ENCODE assay signal across 22 cellular contexts in genomic region chr16:70775399-70775798, GRCh38. TPM values are rescaled to one million over a fixed set of nuclear protein-coding genes. Genes with fewer than 3 reads are reported as not detected.
DNase-seq lines count a peak whose midpoint lies in the region; ATAC-seq, FAIRE-seq and TF ChIP-seq lines count a peak whose summit lies in the region.
"Had no signal": no experiment of that assay in that cellular context is flagged by ENCODE, and none has a peak within 500 bp of the region (broad histone marks: within the 10 kb centered on the region; RNA-seq: fewer than 3 reads in every experiment).

No MANE protein-coding gene starts in this region.

- H3K4me3 ChIP-seq in A549 (no peak overlapping the region), neuronal stem cell (ENCODE audit: low read length in 2 of 2) (no peak overlapping the region), brain microvascular endothelial cell (ENCODE audit: low read depth, low read length) (no peak overlapping the region)
- H3K4me3 ChIP-seq in naive thymus-derived CD4-positive, alpha-beta T cell (ENCODE audit: low read length) = no peak overlapping the region
- H3K4me3 ChIP-seq: BLaER1, GM23248 had no signal

- H3K4me1 ChIP-seq in A549 (peaks cover 24% of the 10 kb centered on the region), neuronal stem cell (ENCODE audit: control insufficient read depth in 2 of 2, insufficient read depth in 1 of 2, low read depth in 1 of 2, low read length in 2 of 2) (peaks cover 0 to 3% of the 10 kb centered on the region in 2 donors)
- no peaks in the 10 kb centered on the region for H3K4me1 ChIP-seq in naive thymus-derived CD4-positive, alpha-beta T cell (ENCODE audit: control insufficient read depth in 2 of 2, insufficient read depth in 2 of 2, low read length in 2 of 2)
- H3K4me1 ChIP-seq: Caco-2 had no signal

- peak overlapping the region; percentile 68 for H3K23ac ChIP-seq in neuronal stem cell (ENCODE audit: low read depth, low read length, poor library complexity)

- H3K27ac ChIP-seq in A549 (no peak overlapping the region), neuronal stem cell (replicated peaks; ENCODE audit: low read length) (no peak overlapping the region), brain microvascular endothelial cell (no peak overlapping the region)
- H3K27ac ChIP-seq in naive thymus-derived CD4-positive, alpha-beta T cell (ENCODE audit: low read depth, low read length) = no peak overlapping the region
- H3K27ac ChIP-seq: BLaER1, C4-2B, GM23248 had no signal

- H3K79me1 ChIP-seq in neuronal stem cell (ENCODE audit: low read depth, low read length) = no peaks in the 10 kb centered on the region

- H3K36me3 ChIP-seq in neuronal stem cell (replicated peaks in 1 of 2; ENCODE audit: control insufficient read depth in 2 of 2, insufficient read depth in 2 of 2, low read length in 2 of 2) = peaks cover 15 to 60% of the 10 kb centered on the region in 2 donors
- H3K36me3 ChIP-seq in naive thymus-derived CD4-positive, alpha-beta T cell (ENCODE audit: control insufficient read depth in 2 of 3, insufficient read depth in 3 of 3, low read length in 3 of 3) = peaks cover 5 to 66% (median 7%) of the 10 kb centered on the region in 3 experiments
- peaks cover 6% of the 10 kb centered on the region for H3K36me3 ChIP-seq in brain microvascular endothelial cell (replicated peaks)

- no peak for TF ChIP-seq CTCF in A549 (IDR thresholded peaks at IDR 0.05)
- TF ChIP-seq CTCF in endothelial cell (IDR thresholded peaks at IDR 0.05; ENCODE audit: unreplicated experiment) = no peak
- no peak for TF ChIP-seq CTCF in brain microvascular endothelial cell (IDR thresholded peaks at IDR 0.05; ENCODE audit: low read depth, low read length, missing control alignments)

- H2BK120ac ChIP-seq in neuronal stem cell (ENCODE audit: low read depth, low read length) = no peak overlapping the region

- H3K27ac Mint-ChIP-seq in T-helper 17 cell (peak overlapping the region; percentile 68), endothelial cell (ENCODE audit: unreplicated experiment) (no peak overlapping the region)
- H3K27ac Mint-ChIP-seq in naive thymus-derived CD4-positive, alpha-beta T cell = peak overlapping the region in 1 of 9 donors; percentile 5
- H3K27ac Mint-ChIP-seq: B cell; CD8-positive, alpha-beta T cell had no signal

- no peak overlapping the region for H2BK5ac ChIP-seq in neuronal stem cell (ENCODE audit: low read length)

- TF ChIP-seq EP300 in A549 (IDR thresholded peaks at IDR 0.05) = no peak

- H2AK5ac ChIP-seq in neuronal stem cell (ENCODE audit: low read depth, low read length) = no peak overlapping the region

- H3K4me3 Mint-ChIP-seq in T-helper 17 cell = peak overlapping the region; percentile 59
- peak overlapping the region; percentile 59 for H3K4me3 Mint-ChIP-seq in endothelial cell (ENCODE audit: unreplicated experiment)
- H3K4me3 Mint-ChIP-seq in naive thymus-derived CD4-positive, alpha-beta T cell = no peak overlapping the region
- H3K4me3 Mint-ChIP-seq: B cell; CD4-positive, CD25-positive, alpha-beta regulatory T cell; CD8-positive, alpha-beta T cell had no signal

- H3K18ac ChIP-seq in neuronal stem cell (ENCODE audit: low read length) = no peak overlapping the region

- no peak overlapping the region for H3K9ac ChIP-seq in neuronal stem cell (ENCODE audit: low read depth, low read length, poor library complexity)
- H3K9ac ChIP-seq: BLaER1, GM23248 had no signal

- H3K4ac ChIP-seq in neuronal stem cell (ENCODE audit: low read length) = no peak overlapping the region

- TF ChIP-seq POLR2A in A549 (IDR thresholded peaks at IDR 0.05; ENCODE audit: low read length) = 0 out of 2 replicates have a peak, but pooled peaks have one; percentile 8

- no peaks in the 10 kb centered on the region for H3K27me3 Mint-ChIP-seq in T-helper 17 cell
- H3K27me3 Mint-ChIP-seq in endothelial cell (ENCODE audit: unreplicated experiment) = peaks cover 7% of the 10 kb centered on the region
- no peaks in the 10 kb centered on the region for H3K27me3 Mint-ChIP-seq in naive thymus-derived CD4-positive, alpha-beta T cell
- H3K27me3 Mint-ChIP-seq: B cell; CD4-positive, CD25-positive, alpha-beta regulatory T cell had no signal

- H3K27me3 ChIP-seq in neuronal stem cell (ENCODE audit: control insufficient read depth in 3 of 3, insufficient read depth in 3 of 3, low read depth in 1 of 3, low read length in 3 of 3) (no peaks in the 10 kb centered on the region), brain microvascular endothelial cell (replicated peaks) (no peaks in the 10 kb centered on the region)
- no peaks in the 10 kb centered on the region for H3K27me3 ChIP-seq in naive thymus-derived CD4-positive, alpha-beta T cell (ENCODE audit: control insufficient read depth in 2 of 2, insufficient read depth in 2 of 2, low read length in 2 of 2)
- H3K27me3 ChIP-seq: BLaER1 had no signal

- 91% methylated on average over 4 of the region's 4 CpGs for WGBS in A549 (ENCODE audit: missing lambda C conversion rate)
- no CpG with 5 or more reads among the region's 4 CpGs for WGBS in neuronal stem cell (ENCODE audit: extremely low coverage in 2 of 2, insufficient read length in 2 of 2, insufficient replicate concordance in 1 of 2), 2 donors

- POLR2A ChIA-PET in A549 (lab: Yijun Ruan, JAX) = no interaction called here
- POLR2A ChIA-PET in naive thymus-derived CD4-positive, alpha-beta T cell (lab: Charles Lee) = no interaction called here

- ATAC-seq in A549 (no peak), T-helper 17 cell (no peak), GM19351 (IDR thresholded peaks at IDR 0.05; ENCODE audit: unreplicated experiment) (no peak)
- ATAC-seq in naive thymus-derived CD4-positive, alpha-beta T cell = no peak
- ATAC-seq: CD8-positive, alpha-beta T cell had no signal

- in situ Hi-C loops in brain microvascular endothelial cell (cut with HindIII; ENCODE audit: low pct_ligation_motif_present, low sequenced_read_pairs) = no loop called here

- no peak overlapping the region for H4K91ac ChIP-seq in neuronal stem cell (ENCODE audit: low read depth, low read length, poor library complexity)

- H2BK12ac ChIP-seq in neuronal stem cell (ENCODE audit: low read length) = no peak overlapping the region

- intact Hi-C loops in naive thymus-derived CD4-positive, alpha-beta T cell (cut with micrococcal nuclease) = no loop called here

- H3K4me2 ChIP-seq in A549 (no peak overlapping the region), neuronal stem cell (ENCODE audit: insufficient read depth, low read length, poor library complexity, severe bottlenecking) (no peak overlapping the region)
- H3K4me2 ChIP-seq: BLaER1 had no signal

- H2BK15ac ChIP-seq in neuronal stem cell (ENCODE audit: low read length) = no peak overlapping the region

- DNase-seq in A549 (ENCODE audit: low read depth in 1 of 2, low spot score in 1 of 2) = no peak
- no peak for DNase-seq in T-helper 17 cell
- DNase-seq in endothelial cell (ENCODE audit: low spot score) = no peak
- no peak for DNase-seq in neuronal stem cell (ENCODE audit: low spot score)
- DNase-seq in naive thymus-derived CD4-positive, alpha-beta T cell = no peak
- no peak for DNase-seq in NCI-H2227 treated with DMSO at 0.1 percent for 48 hours (lab: John Stamatoyannopoulos, UW)
- no peak for DNase-seq in brain microvascular endothelial cell
- DNase-seq: Caco-2; CD4-positive, CD25-positive, alpha-beta regulatory T cell; CD8-positive, alpha-beta T cell; DMS153; DND-41; GM23248; H7; HCEC 1CT had no signal

- H3K4me1 Mint-ChIP-seq in T-helper 17 cell = no peaks in the 10 kb centered on the region
- no peaks in the 10 kb centered on the region for H3K4me1 Mint-ChIP-seq in endothelial cell (ENCODE audit: unreplicated experiment)
- peaks cover 0 to 6% (median 0%) of the 10 kb centered on the region in 7 donors for H3K4me1 Mint-ChIP-seq in naive thymus-derived CD4-positive, alpha-beta T cell
- H3K4me1 Mint-ChIP-seq: B cell; CD4-positive, CD25-positive, alpha-beta regulatory T cell had no signal

- H4K8ac ChIP-seq in neuronal stem cell (ENCODE audit: low read depth, low read length) = no peak overlapping the region

- H3K9me3 ChIP-seq in A549 (no peaks in the 10 kb centered on the region), T-helper 17 cell (ENCODE audit: control insufficient read depth, low read length, poor library complexity, severe bottlenecking) (no peaks in the 10 kb centered on the region), neuronal stem cell (replicated peaks in 1 of 2; ENCODE audit: control insufficient read depth in 2 of 2, insufficient read depth in 1 of 2, low read depth in 1 of 2, low read length in 2 of 2) (no peaks in the 10 kb centered on the region)
- H3K9me3 ChIP-seq in naive thymus-derived CD4-positive, alpha-beta T cell (ENCODE audit: control insufficient read depth in 2 of 3, low read length in 3 of 3) = no peaks in the 10 kb centered on the region
- H3K9me3 ChIP-seq: BLaER1, Caco-2 had no signal

- H3K14ac ChIP-seq in neuronal stem cell (ENCODE audit: low read length) = no peak overlapping the region

- no peak for FAIRE-seq in A549 (lab: Jason Lieb, UNC)
- FAIRE-seq: G401.6, GM12892, H1 had no signal

- CTCF ChIA-PET in A549 (lab: Yijun Ruan, JAX) = interaction anchor here (0.6 to 17.5 kb wide), 4 partner anchors 16 to 960 kb away, joined by 3 to 463 read pairs (median 4); partner anchors contain the start of gene MTSS2
- CTCF ChIA-PET in naive thymus-derived CD4-positive, alpha-beta T cell (lab: Charles Lee) = no interaction called here

- no peaks in the 10 kb centered on the region for H3K9me3 Mint-ChIP-seq in endothelial cell (ENCODE audit: unreplicated experiment)
- H3K9me3 Mint-ChIP-seq in naive thymus-derived CD4-positive, alpha-beta T cell = no peaks in the 10 kb centered on the region
- H3K9me3 Mint-ChIP-seq: CD4-positive, CD25-positive, alpha-beta regulatory T cell; CD8-positive, alpha-beta T cell had no signal

- no peak overlapping the region for H2AFZ ChIP-seq in neuronal stem cell (ENCODE audit: low read length)
- H2AFZ ChIP-seq: GM23248 had no signal

- no peak for TF ChIP-seq RAD21 in A549 (conservative IDR thresholded peaks at IDR 0.05 in 1 of 2, IDR thresholded peaks at IDR 0.05 in 1 of 2)

- H3K36me3 Mint-ChIP-seq in T-helper 17 cell (ENCODE audit: low read depth) = peaks cover 7% of the 10 kb centered on the region
- H3K36me3 Mint-ChIP-seq in endothelial cell (ENCODE audit: low read depth, unreplicated experiment) = peaks cover 20% of the 10 kb centered on the region
- H3K36me3 Mint-ChIP-seq in naive thymus-derived CD4-positive, alpha-beta T cell = peaks cover 6 to 46% (median 20%) of the 10 kb centered on the region in 5 donors

TF ChIP-seq in A549, 52 proteins besides CTCF, POLR2A, EP300 and RAD21 (continues in another document):
- TF ChIP-seq RFX5 (IDR thresholded peaks at IDR 0.05) = no peak

RNA-seq across cellular contexts. Expression of gene VAC14, which starts 25.6 kb away (rescaled TPM):
- polyA plus RNA-seq in A549 (2011; rRNA removed) = 27.0 and 32.0 TPM in 2 replicates
- 37.8 and 46.7 TPM in 2 replicates for polyA plus RNA-seq in A549 (2012; cell fraction: cytosol; rRNA removed)
- polyA plus RNA-seq in A549 (2012; cell fraction: nucleus; rRNA removed) = 56.9 and 76.5 TPM in 2 replicates
- 22.7 to 25.3 TPM (median 23.5 TPM) in 3 replicates for polyA plus RNA-seq in A549 (2017; fragmentation: RNase III; extraction: RNeasy Plus Mini Kit Qiagen cat#74134 plus additional on column Dnase treatment)
- 51.8 and 54.6 TPM in 2 replicates for polyA minus RNA-seq in A549 (2011; rRNA and poly(A)+ RNA removed)
- total RNA-seq in T-helper 17 cell = 10 to 100 TPM; 36.7 to 38.4 TPM
- total RNA-seq in endothelial cell (ENCODE audit: unreplicated experiment) = 35.6 TPM
- 24.7 TPM for polyA plus RNA-seq in neuronal stem cell (2013, experiment 1 of 2)
- polyA plus RNA-seq in neuronal stem cell (2013, experiment 2 of 2) = 23.1 TPM
- 10 to 100 TPM; 36.7 to 47.1 (median 45.9) TPM for total RNA-seq in naive thymus-derived CD4-positive, alpha-beta T cell
- 10 to 100 TPM; 29.2 to 61.2 TPM for polyA plus RNA-seq in naive thymus-derived CD4-positive, alpha-beta T cell

Comparison
In these comparisons a context has a peak if more than half of its experiments do, and no peak if none do; other contexts are left out.
1. H3K4me3 Mint-ChIP-seq: peak in T-helper 17 cell (single experiment) and endothelial cell (single experiment); none in naive thymus-derived CD4-positive, alpha-beta T cell (0 of 10).